8 cellular contexts compared by ENCODE assay signal in genomic region chr1:206470692-206471414, GRCh38. TPM values are rescaled to one million over a fixed set of nuclear protein-coding genes. Genes with fewer than 3 reads are reported as not detected.
A peak's percentile ranks its signal among the peaks of the same experiment; 100 is the strongest.
DNase-seq lines count a peak whose midpoint lies in the region; ATAC-seq and TF ChIP-seq lines count a peak whose summit lies in the region.

No MANE protein-coding gene starts in this region.

- DNase-seq in AG09309 (ENCODE audit: low read depth) (no peak), HK-2 (ENCODE audit: unreplicated experiment) (peak; percentile 47), mesendoderm (peak; percentile 73), thoracic aorta (ENCODE audit: low spot score) (no peak), NCI-H446 (lab: John Stamatoyannopoulos, UW) (no peak)
- peak; percentile 59 for DNase-seq in T-helper 2 cell treated with Interferon-gamma antibody and Interleukin-4, amounts not matched to agents 5 μg/mL and 100 μg/mL, for 36 hours (ENCODE audit: low spot score)

- no CpG with 5 or more reads among the region's 18 CpGs for WGBS in mesendoderm (ENCODE audit: extremely low coverage, insufficient coverage, low lambda C conversion rate)

- H2BK5ac ChIP-seq in mesendoderm (ENCODE audit: low read length), result peak overlapping the region; percentile 82

- H3K23ac ChIP-seq in mesendoderm (ENCODE audit: low read length), result no peak overlapping the region

- intact Hi-C loops in dendritic cell treated with granulocyte-macrophage colony-stimulating factor and Interleukin-4, amounts not matched to agents 40 ng/mL and 50 ng/mL, for 4 days (cut with micrococcal nuclease), result loop anchor here (10.0 kb wide), 1 partner anchor 194 kb away; no protein-coding TSS in a partner anchor

- H2BK120ac ChIP-seq in mesendoderm (ENCODE audit: low read depth, low read length), result no peak overlapping the region

- peaks cover 70% of the 10 kb centered on the region for H3K4me1 Mint-ChIP-seq in T-helper 2 cell treated with Interferon-gamma antibody and Interleukin-4, amounts not matched to agents 5 μg/mL and 100 μg/mL, for 36 hours (ENCODE audit: low read depth)
- H3K4me1 Mint-ChIP-seq in dendritic cell treated with granulocyte-macrophage colony-stimulating factor and Interleukin-4, amounts not matched to agents 40 ng/mL and 50 ng/mL, for 4 days (ENCODE audit: low read depth), result peaks cover 82% of the 10 kb centered on the region

- H3K4me3 ChIP-seq in AG09309 (ENCODE audit: control insufficient read depth, low read depth, low read length) (peak overlapping the region; percentile 97), mesendoderm (ENCODE audit: low read length) (peak overlapping the region; percentile 53), thoracic aorta (peak overlapping the region; percentile 88)

- no peaks in the 10 kb centered on the region for H3K36me3 ChIP-seq in mesendoderm (ENCODE audit: control insufficient read depth, insufficient read depth, low read length)
- H3K36me3 ChIP-seq in thoracic aorta, result no peaks in the 10 kb centered on the region

- peak overlapping the region; percentile 90 for H3K4me3 Mint-ChIP-seq in T-helper 2 cell treated with Interferon-gamma antibody and Interleukin-4, amounts not matched to agents 5 μg/mL and 100 μg/mL, for 36 hours
- peak overlapping the region; percentile 83 for H3K4me3 Mint-ChIP-seq in dendritic cell treated with granulocyte-macrophage colony-stimulating factor and Interleukin-4, amounts not matched to agents 40 ng/mL and 50 ng/mL, for 4 days

- H3K79me2 ChIP-seq in mesendoderm (ENCODE audit: control insufficient read depth, insufficient read depth, low read length), result no peaks in the 10 kb centered on the region

- H3K27me3 Mint-ChIP-seq in T-helper 2 cell treated with Interferon-gamma antibody and Interleukin-4, amounts not matched to agents 5 μg/mL and 100 μg/mL, for 36 hours (ENCODE audit: low read depth), result no peaks in the 10 kb centered on the region
- H3K27me3 Mint-ChIP-seq in dendritic cell treated with granulocyte-macrophage colony-stimulating factor and Interleukin-4, amounts not matched to agents 40 ng/mL and 50 ng/mL, for 4 days, result peaks cover 6% of the 10 kb centered on the region

- ATAC-seq in GM18907 (IDR thresholded peaks at IDR 0.05; ENCODE audit: unreplicated experiment), result peak; percentile 33
- ATAC-seq in thoracic aorta (ENCODE audit: insufficient number of reproducible peaks, low FRiP score, low read depth), result no peak

- H3K4me1 ChIP-seq in mesendoderm (ENCODE audit: control insufficient read depth, low read depth, low read length) (peaks cover 20% of the 10 kb centered on the region), thoracic aorta (ENCODE audit: control insufficient read depth in 1 of 2, low read depth in 2 of 2) (peaks cover 11 to 27% of the 10 kb centered on the region in 2 donors)

- H3K27me3 ChIP-seq in mesendoderm (ENCODE audit: insufficient read depth, low read length, poor library complexity), result no peaks in the 10 kb centered on the region
- H3K27me3 ChIP-seq in thoracic aorta (replicated peaks; ENCODE audit: insufficient read depth), result no peaks in the 10 kb centered on the region

- H4K8ac ChIP-seq in mesendoderm (ENCODE audit: low read depth, low read length), result no peak overlapping the region

- peak overlapping the region; percentile 63 for H3K9ac ChIP-seq in mesendoderm (ENCODE audit: low read length)

- H4K5ac ChIP-seq in mesendoderm (ENCODE audit: low read length), result no peak overlapping the region

- H3K36me3 Mint-ChIP-seq in T-helper 2 cell treated with Interferon-gamma antibody and Interleukin-4, amounts not matched to agents 5 μg/mL and 100 μg/mL, for 36 hours (ENCODE audit: low read depth), result peaks cover 41% of the 10 kb centered on the region
- peaks cover 35% of the 10 kb centered on the region for H3K36me3 Mint-ChIP-seq in dendritic cell treated with granulocyte-macrophage colony-stimulating factor and Interleukin-4, amounts not matched to agents 40 ng/mL and 50 ng/mL, for 4 days (ENCODE audit: low read depth)

- H2AK5ac ChIP-seq in mesendoderm (ENCODE audit: low read length), result no peak overlapping the region

- peak overlapping the region; percentile 89 for H3K56ac ChIP-seq in mesendoderm (ENCODE audit: low read length)

- no peaks in the 10 kb centered on the region for H3K79me1 ChIP-seq in mesendoderm (ENCODE audit: low read length)

- no peaks in the 10 kb centered on the region for H3K9me3 ChIP-seq in thoracic aorta

- peak overlapping the region; percentile 65 for H3K4ac ChIP-seq in mesendoderm (ENCODE audit: low read depth, low read length)

- peak overlapping the region; percentile 92 for H3K4me2 ChIP-seq in mesendoderm (ENCODE audit: low read length)

- no peak overlapping the region for H2BK15ac ChIP-seq in mesendoderm (replicated peaks; ENCODE audit: low read depth)

- TF ChIP-seq CTCF in AG09309 (IDR thresholded peaks at IDR 0.05; ENCODE audit: control insufficient read depth, insufficient read depth, low read depth, low read length, missing control alignments), result no peak
- TF ChIP-seq CTCF in thoracic aorta (IDR thresholded peaks at IDR 0.05), result peak; percentile 10

- H3K18ac ChIP-seq in mesendoderm (ENCODE audit: low read length), result peak overlapping the region; percentile 12

- no peaks in the 10 kb centered on the region for H3K9me3 Mint-ChIP-seq in T-helper 2 cell treated with Interferon-gamma antibody and Interleukin-4, amounts not matched to agents 5 μg/mL and 100 μg/mL, for 36 hours
- no peaks in the 10 kb centered on the region for H3K9me3 Mint-ChIP-seq in dendritic cell treated with granulocyte-macrophage colony-stimulating factor and Interleukin-4, amounts not matched to agents 40 ng/mL and 50 ng/mL, for 4 days

- peak overlapping the region; percentile 85 for H3K27ac Mint-ChIP-seq in T-helper 2 cell treated with Interferon-gamma antibody and Interleukin-4, amounts not matched to agents 5 μg/mL and 100 μg/mL, for 36 hours
- peak overlapping the region; percentile 82 for H3K27ac Mint-ChIP-seq in dendritic cell treated with granulocyte-macrophage colony-stimulating factor and Interleukin-4, amounts not matched to agents 40 ng/mL and 50 ng/mL, for 4 days

- H3K27ac ChIP-seq in mesendoderm (ENCODE audit: low read depth, low read length) (peak overlapping the region; percentile 25), thoracic aorta (peak overlapping the region in 1 of 2 donors; percentile 39)

RNA-seq across cellular contexts. Expression of gene IKBKE, which starts 0.6 kb away (rescaled TPM):
- 3.7 TPM for polyA plus RNA-seq in mesendoderm (2013, experiment 1 of 2)
- polyA plus RNA-seq in mesendoderm (2013, experiment 2 of 2), result 3.8 TPM
- total RNA-seq in thoracic aorta, result 10 to 100 TPM in 1 of 2 donors, 1 to 10 TPM in 1; 5.8 to 16.1 TPM

RNA-seq across cellular contexts. Expression of gene RASSF5, which starts 36.5 kb away (rescaled TPM):
- polyA plus RNA-seq in mesendoderm (2013, experiment 1 of 2), result 1.4 TPM
- 1.8 TPM for polyA plus RNA-seq in mesendoderm (2013, experiment 2 of 2)
- total RNA-seq in thoracic aorta, result 10 to 100 TPM; 21.7 to 22.8 TPM

Comparison
In these comparisons a context has a peak if more than half of its experiments do, and no peak if none do; other contexts are left out.
1. DNase-seq: peak in HK-2 (single experiment), T-helper 2 cell treated with Interferon-gamma antibody and Interleukin-4, amounts not matched to agents 5 μg/mL and 100 μg/mL, for 36 hours (single experiment) and mesendoderm (single experiment); none in AG09309 (single experiment), thoracic aorta (single experiment) and NCI-H446 (0 of 2).
2. Peak in every context shown above with its lines, with median percentiles within 50 percentile points of each other: H3K4me3 ChIP-seq.